12 cellular contexts compared by ENCODE assay signal in the genomic region with DNA sequence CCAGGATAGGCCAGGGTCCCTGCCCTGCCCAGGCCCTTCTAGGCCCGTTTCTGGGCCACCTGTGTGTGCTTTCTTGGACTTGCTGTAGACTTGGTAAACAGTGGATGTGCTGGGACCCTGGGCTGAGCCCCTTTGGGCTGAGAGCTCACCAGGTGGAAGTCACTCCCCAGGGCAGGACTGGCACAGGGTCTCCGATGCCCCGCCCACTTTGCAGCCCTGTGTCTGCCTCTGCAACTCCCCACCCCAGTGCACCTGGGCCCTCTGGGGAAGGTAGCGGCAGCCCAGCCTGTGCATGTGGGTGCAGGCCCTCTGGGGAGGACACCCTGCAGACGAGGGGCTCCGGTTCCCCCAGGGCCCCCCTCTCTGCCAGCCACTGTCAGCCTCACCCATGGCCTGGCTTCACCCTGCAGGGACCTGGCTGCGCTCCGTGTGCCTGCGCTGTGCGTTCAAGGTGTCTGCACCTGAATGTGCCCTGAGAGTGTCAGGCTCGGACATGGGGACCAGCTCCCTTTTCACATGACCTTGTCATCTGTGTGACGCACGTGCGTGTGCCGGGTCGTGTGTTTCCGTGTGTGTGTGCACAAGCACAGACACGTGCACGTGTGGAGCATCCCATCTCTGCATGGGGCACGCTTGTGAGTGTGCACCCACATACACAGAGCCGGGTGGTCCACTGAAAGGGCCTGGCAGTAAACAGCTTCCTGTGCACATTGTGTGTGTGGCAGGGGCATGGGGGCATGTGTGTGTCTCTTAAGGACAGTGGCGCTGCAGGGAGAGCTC.
DNase-seq lines count a peak whose midpoint lies in the region; ATAC-seq and TF ChIP-seq lines count a peak whose summit lies in the region.
"Had no signal": no experiment of that assay in that cellular context is flagged by ENCODE, and none has a peak within 500 bp of the region (broad histone marks: within the 10 kb centered on the region; RNA-seq: fewer than 3 reads in every experiment).

No MANE protein-coding gene starts in this region.

- no peak for TF ChIP-seq CTCF in dorsolateral prefrontal cortex (IDR thresholded peaks at IDR 0.05 in 54 of 56, conservative IDR thresholded peaks at IDR 0.05 in 2 of 56; ENCODE audit: low read depth in 1 of 56, partially characterized antibody in 56 of 56)
- no peak for TF ChIP-seq CTCF in mesothelial cell of epicardium (IDR thresholded peaks at IDR 0.05; ENCODE audit: unreplicated experiment)
- no peak for TF ChIP-seq CTCF in type B pancreatic cell (conservative IDR thresholded peaks at IDR 0.05)

- intact Hi-C loops in dorsolateral prefrontal cortex (cut with DNase I): no loop called here

- H3K27me3 ChIP-seq in dorsolateral prefrontal cortex: no peaks in the 10 kb centered on the region

- DNase-seq in activated naive CD8-positive, alpha-beta T cell treated with anti-CD3 and anti-CD28 coated beads, Interleukin-2, amount 10 ng/mL, durations not matched to agents 7 days and 5 days: peak; percentile 21
- no peak for DNase-seq in activated naive CD8-positive, alpha-beta T cell treated with anti-CD3 and anti-CD28 coated beads for 36 hours
- DNase-seq in dorsolateral prefrontal cortex: peak in 8 of 10 donors; percentile 2 to 42 (median 20)
- DNase-seq in mesothelial cell of epicardium (ENCODE audit: low spot score in 2 of 2, unreplicated experiment in 2 of 2): peak; percentile 14 to 30
- peak; percentile 64 for DNase-seq in type B pancreatic cell (ENCODE audit: extremely low spot score, unreplicated experiment)
- DNase-seq in superior temporal gyrus (ENCODE audit: extremely low spot score): no peak
- no peak for DNase-seq in HPDE6-E6E7 (ENCODE audit: extremely low spot score)
- DNase-seq: activated CD4-positive, CD25-positive, alpha-beta regulatory T cell had no signal

- no peak overlapping the region for H3K4me3 Mint-ChIP-seq in activated naive CD8-positive, alpha-beta T cell treated with anti-CD3 and anti-CD28 coated beads, Interleukin-2, amount 10 ng/mL, durations not matched to agents 7 days and 5 days
- H3K4me3 Mint-ChIP-seq in activated naive CD8-positive, alpha-beta T cell treated with anti-CD3 and anti-CD28 coated beads for 36 hours: no peak overlapping the region
- H3K4me3 Mint-ChIP-seq in mesothelial cell of epicardium (no peak overlapping the region), type B pancreatic cell (no peak overlapping the region)
- H3K4me3 Mint-ChIP-seq: naive thymus-derived CD8-positive, alpha-beta T cell had no signal

- no peaks in the 10 kb centered on the region for H3K27me3 Mint-ChIP-seq in activated naive CD8-positive, alpha-beta T cell treated with anti-CD3 and anti-CD28 coated beads, Interleukin-2, amount 10 ng/mL, durations not matched to agents 7 days and 5 days
- H3K27me3 Mint-ChIP-seq in activated naive CD8-positive, alpha-beta T cell treated with anti-CD3 and anti-CD28 coated beads for 36 hours: no peaks in the 10 kb centered on the region
- peaks cover 2% of the 10 kb centered on the region for H3K27me3 Mint-ChIP-seq in mesothelial cell of epicardium (ENCODE audit: low read depth)
- H3K27me3 Mint-ChIP-seq in type B pancreatic cell: no peaks in the 10 kb centered on the region
- H3K27me3 Mint-ChIP-seq: naive thymus-derived CD8-positive, alpha-beta T cell had no signal

- H3K4me1 Mint-ChIP-seq in activated naive CD8-positive, alpha-beta T cell treated with anti-CD3 and anti-CD28 coated beads, Interleukin-2, amount 10 ng/mL, durations not matched to agents 7 days and 5 days: no peaks in the 10 kb centered on the region
- H3K4me1 Mint-ChIP-seq in activated naive CD8-positive, alpha-beta T cell treated with anti-CD3 and anti-CD28 coated beads for 36 hours: no peaks in the 10 kb centered on the region
- H3K4me1 Mint-ChIP-seq in mesothelial cell of epicardium (peaks cover 28% of the 10 kb centered on the region), type B pancreatic cell (ENCODE audit: unreplicated experiment) (no peaks in the 10 kb centered on the region)

- POLR2A ChIA-PET in activated naive CD8-positive, alpha-beta T cell treated with anti-CD3 and anti-CD28 coated beads, Interleukin-2, amount 10 ng/mL, durations not matched to agents 7 days and 5 days (lab: Charles Lee): no interaction called here

- no peak overlapping the region for H3K4me3 ChIP-seq in dorsolateral prefrontal cortex

- no peak overlapping the region for H3K27ac Mint-ChIP-seq in activated naive CD8-positive, alpha-beta T cell treated with anti-CD3 and anti-CD28 coated beads, Interleukin-2, amount 10 ng/mL, durations not matched to agents 7 days and 5 days
- no peak overlapping the region for H3K27ac Mint-ChIP-seq in activated naive CD8-positive, alpha-beta T cell treated with anti-CD3 and anti-CD28 coated beads for 36 hours
- H3K27ac Mint-ChIP-seq in mesothelial cell of epicardium (no peak overlapping the region), type B pancreatic cell (no peak overlapping the region)
- H3K27ac Mint-ChIP-seq: activated T-helper 2 cell treated with anti-CD3 and anti-CD28 coated beads, Interferon-gamma antibody, Interleukin-2, Interleukin-4, amounts not matched to agents 10 μg/mL and 5 μg/mL and 100 μg/mL, durations not matched to agents 14 hours and 24 hours and 36 hours had no signal

- no peak overlapping the region for H3K27ac ChIP-seq in dorsolateral prefrontal cortex

- H3K36me3 Mint-ChIP-seq in activated naive CD8-positive, alpha-beta T cell treated with anti-CD3 and anti-CD28 coated beads, Interleukin-2, amount 10 ng/mL, durations not matched to agents 7 days and 5 days: no peaks in the 10 kb centered on the region
- H3K36me3 Mint-ChIP-seq in activated naive CD8-positive, alpha-beta T cell treated with anti-CD3 and anti-CD28 coated beads for 36 hours: no peaks in the 10 kb centered on the region
- no peaks in the 10 kb centered on the region for H3K36me3 Mint-ChIP-seq in mesothelial cell of epicardium
- H3K36me3 Mint-ChIP-seq in type B pancreatic cell: no peaks in the 10 kb centered on the region

- no peaks in the 10 kb centered on the region for H3K9me3 Mint-ChIP-seq in activated naive CD8-positive, alpha-beta T cell treated with anti-CD3 and anti-CD28 coated beads, Interleukin-2, amount 10 ng/mL, durations not matched to agents 7 days and 5 days
- H3K9me3 Mint-ChIP-seq in activated naive CD8-positive, alpha-beta T cell treated with anti-CD3 and anti-CD28 coated beads for 36 hours: no peaks in the 10 kb centered on the region
- H3K9me3 Mint-ChIP-seq in mesothelial cell of epicardium (no peaks in the 10 kb centered on the region), type B pancreatic cell (no peaks in the 10 kb centered on the region)
- H3K9me3 Mint-ChIP-seq: activated T-helper 2 cell treated with anti-CD3 and anti-CD28 coated beads, Interferon-gamma antibody, Interleukin-2, Interleukin-4, amounts not matched to agents 10 μg/mL and 5 μg/mL and 100 μg/mL, durations not matched to agents 14 hours and 24 hours and 36 hours; naive thymus-derived CD8-positive, alpha-beta T cell had no signal

- no peak for ATAC-seq in activated naive CD8-positive, alpha-beta T cell treated with anti-CD3 and anti-CD28 coated beads, Interleukin-2, amount 10 ng/mL, durations not matched to agents 7 days and 5 days (ENCODE audit: low read depth)
- no peak for ATAC-seq in HG03378 (IDR thresholded peaks at IDR 0.05; ENCODE audit: unreplicated experiment)
- ATAC-seq: HCT116; naive thymus-derived CD8-positive, alpha-beta T cell had no signal

Comparison
In these comparisons a context has a peak if more than half of its experiments do, and no peak if none do; other contexts are left out.
1. DNase-seq: peak in activated naive CD8-positive, alpha-beta T cell treated with anti-CD3 and anti-CD28 coated beads, Interleukin-2, amount 10 ng/mL, durations not matched to agents 7 days and 5 days (single experiment), dorsolateral prefrontal cortex (8 of 10), mesothelial cell of epicardium (2 of 2) and type B pancreatic cell (single experiment); none in activated naive CD8-positive, alpha-beta T cell treated with anti-CD3 and anti-CD28 coated beads for 36 hours (single experiment), superior temporal gyrus (single experiment) and HPDE6-E6E7 (single experiment).